10 cellular contexts compared by ENCODE assay signal in the genomic region with DNA sequence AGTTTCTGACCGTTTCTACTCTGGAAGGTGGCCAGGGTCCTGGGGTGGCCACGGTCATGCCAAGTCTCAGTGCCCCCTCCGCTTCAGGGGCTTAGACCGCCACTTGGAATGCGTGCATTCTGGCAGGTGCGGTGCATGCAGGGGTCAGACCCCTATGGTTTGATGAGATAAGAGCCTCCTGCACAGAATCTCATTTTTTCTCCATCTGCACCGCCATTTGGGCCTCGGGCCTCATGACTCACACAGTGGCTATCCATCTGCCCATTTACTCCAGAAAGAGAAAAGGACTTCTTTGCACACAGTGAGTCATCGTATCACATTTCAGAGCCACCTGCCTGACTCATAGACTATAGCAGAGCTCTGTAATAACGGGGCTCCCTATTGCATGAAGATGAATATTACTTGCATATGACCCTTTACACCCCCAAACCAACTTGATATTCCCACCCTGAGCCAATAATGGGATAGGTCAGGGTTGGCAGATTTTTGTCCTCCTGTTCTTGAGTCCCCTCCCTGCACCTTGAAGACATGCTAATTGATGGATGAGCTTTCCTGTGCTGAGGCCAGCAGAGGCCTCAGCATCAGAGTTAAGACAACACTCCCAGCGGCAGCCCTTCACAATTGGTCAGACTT.
DNase-seq lines count a peak whose midpoint lies in the region; TF ChIP-seq lines count a peak whose summit lies in the region.
"Had no signal": no experiment of that assay in that cellular context is flagged by ENCODE, and none has a peak within 500 bp of the region (broad histone marks: within the 10 kb centered on the region; RNA-seq: fewer than 3 reads in every experiment).

No MANE protein-coding gene starts in this region.

- peak; percentile 99 for DNase-seq in DMS 273 (lab: John Stamatoyannopoulos, UW; ENCODE audit: unreplicated experiment)
- DNase-seq in NCI-H146 treated with DMSO at 0.1 percent for 48 hours (lab: John Stamatoyannopoulos, UW; ENCODE audit: unreplicated experiment) = peak; percentile 91
- peak; percentile 84 for DNase-seq in astrocyte of the cerebellum (ENCODE audit: low read depth)
- peak; percentile 28 for DNase-seq in middle frontal gyrus (ENCODE audit: extremely low spot score, low spot score)
- DNase-seq in NOMO-1 treated with dmso at 0.1 percent for 144 hours (lab: John Stamatoyannopoulos, UW; ENCODE audit: unreplicated experiment) = no peak
- DNase-seq in activated gamma-delta T cell (lab: John Stamatoyannopoulos, UW) = no peak
- no peak for DNase-seq in stimulated activated naive CD4-positive, alpha-beta T cell (lab: John Stamatoyannopoulos, UW)
- no peak for DNase-seq in OCI-M2 (lab: John Stamatoyannopoulos, UW; ENCODE audit: unreplicated experiment)
- DNase-seq: naive B cell had no signal

- no peak overlapping the region for H3K4me3 ChIP-seq in astrocyte of the cerebellum (ENCODE audit: low read depth, low read length)
- H3K4me3 ChIP-seq: cardiac muscle cell had no signal

- in situ Hi-C loops in astrocyte of the cerebellum (cut with HindIII; ENCODE audit: low sequenced_read_pairs) = no loop called here

- no peak for TF ChIP-seq CTCF in astrocyte of the cerebellum (IDR thresholded peaks at IDR 0.05; ENCODE audit: low read depth, low read length, missing control alignments)

Comparison
In these comparisons a context has a peak if more than half of its experiments do, and no peak if none do; other contexts are left out.
1. DNase-seq: peak in DMS 273 (single experiment), NCI-H146 treated with DMSO at 0.1 percent for 48 hours (single experiment), astrocyte of the cerebellum (single experiment) and middle frontal gyrus (single experiment); none in NOMO-1 treated with dmso at 0.1 percent for 144 hours (single experiment), activated gamma-delta T cell (single experiment), stimulated activated naive CD4-positive, alpha-beta T cell (0 of 6) and OCI-M2 (single experiment).